1 cellular context compared by ENCODE assay signal in the genomic region with DNA sequence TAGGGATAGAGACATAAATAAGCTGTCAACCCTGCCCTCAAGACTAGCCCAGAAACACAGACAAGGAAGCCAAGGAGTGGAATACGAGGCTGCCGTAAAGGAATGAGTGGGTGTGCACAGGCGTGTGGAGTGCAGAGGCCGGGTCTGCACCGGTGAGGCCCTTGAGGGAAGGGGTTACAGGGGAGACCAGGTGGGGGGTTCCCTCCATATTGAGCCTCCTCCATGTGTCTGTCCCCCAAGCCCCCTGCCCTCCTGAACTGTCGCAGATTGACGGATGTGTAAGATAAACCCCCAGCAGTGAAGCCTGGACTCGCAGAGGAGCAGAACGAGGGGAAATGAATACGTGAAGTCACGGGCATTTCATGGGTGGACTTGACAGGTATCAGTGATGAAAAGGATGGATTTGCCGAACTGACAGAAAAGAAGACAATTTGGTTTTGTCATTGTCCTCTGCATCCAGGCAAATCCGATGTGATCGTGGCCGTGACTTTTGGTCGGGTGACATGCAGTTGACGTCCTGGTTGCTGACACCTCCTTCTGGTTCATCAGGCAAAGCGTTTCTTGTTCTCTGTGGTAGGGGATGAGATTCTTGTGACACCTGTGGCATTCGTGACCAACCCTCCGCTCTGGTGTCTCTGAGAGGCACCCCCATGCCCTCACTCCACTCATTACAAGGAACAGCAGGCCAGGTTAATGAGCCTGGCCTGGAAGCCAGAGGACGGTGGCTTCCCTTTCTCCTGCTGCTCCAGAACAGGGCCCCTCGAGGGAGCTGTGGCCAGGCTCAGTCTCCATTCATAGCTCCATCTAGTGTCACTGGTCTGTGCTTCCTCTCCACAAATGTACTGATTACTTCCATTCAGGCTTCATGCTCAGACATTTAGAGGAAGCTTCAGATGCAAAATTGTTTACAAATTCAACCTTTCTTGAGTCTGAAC.
TF ChIP-seq lines count a peak whose summit lies in the region.

No MANE protein-coding gene starts in this region.

TF ChIP-seq in HepG2, 621 proteins besides CTCF, POLR2A, EP300 and RAD21:
- TF ChIP-seq ZNF747 (CRISPR knock-in tag; IDR thresholded peaks at IDR 0.05; ENCODE audit: borderline replicate concordance) (no peak), KLF16 (CRISPR knock-in tag; IDR thresholded peaks at IDR 0.05) (no peak), ZBTB7B (CRISPR knock-in tag; IDR thresholded peaks at IDR 0.05) (no peak), RBM22 (optimal IDR thresholded peaks at IDR 0.05; ENCODE audit: low read length) (no peak), FOXO1 (CRISPR knock-in tag; IDR thresholded peaks at IDR 0.05) (no peak), HNRNPK (IDR thresholded peaks at IDR 0.05; ENCODE audit: low read depth, low read length, poor library complexity, severe bottlenecking) (no peak), BHLHE40 (IDR thresholded peaks at IDR 0.05; ENCODE audit: low read length) (no peak), ATM (IDR thresholded peaks at IDR 0.05; ENCODE audit: borderline replicate concordance) (no peak), GABPB1 (CRISPR knock-in tag; IDR thresholded peaks at IDR 0.05) (no peak)
- TF ChIP-seq, protein P1, sequence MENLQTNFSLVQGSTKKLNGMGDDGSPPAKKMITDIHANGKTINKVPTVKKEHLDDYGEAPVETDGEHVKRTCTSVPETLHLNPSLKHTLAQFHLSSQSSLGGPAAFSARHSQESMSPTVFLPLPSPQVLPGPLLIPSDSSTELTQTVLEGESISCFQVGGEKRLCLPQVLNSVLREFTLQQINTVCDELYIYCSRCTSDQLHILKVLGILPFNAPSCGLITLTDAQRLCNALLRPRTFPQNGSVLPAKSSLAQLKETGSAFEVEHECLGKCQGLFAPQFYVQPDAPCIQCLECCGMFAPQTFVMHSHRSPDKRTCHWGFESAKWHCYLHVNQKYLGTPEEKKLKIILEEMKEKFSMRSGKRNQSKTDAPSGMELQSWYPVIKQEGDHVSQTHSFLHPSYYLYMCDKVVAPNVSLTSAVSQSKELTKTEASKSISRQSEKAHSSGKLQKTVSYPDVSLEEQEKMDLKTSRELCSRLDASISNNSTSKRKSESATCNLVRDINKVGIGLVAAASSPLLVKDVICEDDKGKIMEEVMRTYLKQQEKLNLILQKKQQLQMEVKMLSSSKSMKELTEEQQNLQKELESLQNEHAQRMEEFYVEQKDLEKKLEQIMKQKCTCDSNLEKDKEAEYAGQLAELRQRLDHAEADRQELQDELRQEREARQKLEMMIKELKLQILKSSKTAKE (CRISPR knock-in tag; IDR thresholded peaks at IDR 0.05; ENCODE audit: borderline replicate concordance) = no peak
- TF ChIP-seq, protein P2, sequence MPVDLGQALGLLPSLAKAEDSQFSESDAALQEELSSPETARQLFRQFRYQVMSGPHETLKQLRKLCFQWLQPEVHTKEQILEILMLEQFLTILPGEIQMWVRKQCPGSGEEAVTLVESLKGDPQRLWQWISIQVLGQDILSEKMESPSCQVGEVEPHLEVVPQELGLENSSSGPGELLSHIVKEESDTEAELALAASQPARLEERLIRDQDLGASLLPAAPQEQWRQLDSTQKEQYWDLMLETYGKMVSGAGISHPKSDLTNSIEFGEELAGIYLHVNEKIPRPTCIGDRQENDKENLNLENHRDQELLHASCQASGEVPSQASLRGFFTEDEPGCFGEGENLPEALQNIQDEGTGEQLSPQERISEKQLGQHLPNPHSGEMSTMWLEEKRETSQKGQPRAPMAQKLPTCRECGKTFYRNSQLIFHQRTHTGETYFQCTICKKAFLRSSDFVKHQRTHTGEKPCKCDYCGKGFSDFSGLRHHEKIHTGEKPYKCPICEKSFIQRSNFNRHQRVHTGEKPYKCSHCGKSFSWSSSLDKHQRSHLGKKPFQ (CRISPR knock-in tag; IDR thresholded peaks at IDR 0.05; ENCODE audit: insufficient replicate concordance) = no peak
- TF ChIP-seq, protein P3, sequence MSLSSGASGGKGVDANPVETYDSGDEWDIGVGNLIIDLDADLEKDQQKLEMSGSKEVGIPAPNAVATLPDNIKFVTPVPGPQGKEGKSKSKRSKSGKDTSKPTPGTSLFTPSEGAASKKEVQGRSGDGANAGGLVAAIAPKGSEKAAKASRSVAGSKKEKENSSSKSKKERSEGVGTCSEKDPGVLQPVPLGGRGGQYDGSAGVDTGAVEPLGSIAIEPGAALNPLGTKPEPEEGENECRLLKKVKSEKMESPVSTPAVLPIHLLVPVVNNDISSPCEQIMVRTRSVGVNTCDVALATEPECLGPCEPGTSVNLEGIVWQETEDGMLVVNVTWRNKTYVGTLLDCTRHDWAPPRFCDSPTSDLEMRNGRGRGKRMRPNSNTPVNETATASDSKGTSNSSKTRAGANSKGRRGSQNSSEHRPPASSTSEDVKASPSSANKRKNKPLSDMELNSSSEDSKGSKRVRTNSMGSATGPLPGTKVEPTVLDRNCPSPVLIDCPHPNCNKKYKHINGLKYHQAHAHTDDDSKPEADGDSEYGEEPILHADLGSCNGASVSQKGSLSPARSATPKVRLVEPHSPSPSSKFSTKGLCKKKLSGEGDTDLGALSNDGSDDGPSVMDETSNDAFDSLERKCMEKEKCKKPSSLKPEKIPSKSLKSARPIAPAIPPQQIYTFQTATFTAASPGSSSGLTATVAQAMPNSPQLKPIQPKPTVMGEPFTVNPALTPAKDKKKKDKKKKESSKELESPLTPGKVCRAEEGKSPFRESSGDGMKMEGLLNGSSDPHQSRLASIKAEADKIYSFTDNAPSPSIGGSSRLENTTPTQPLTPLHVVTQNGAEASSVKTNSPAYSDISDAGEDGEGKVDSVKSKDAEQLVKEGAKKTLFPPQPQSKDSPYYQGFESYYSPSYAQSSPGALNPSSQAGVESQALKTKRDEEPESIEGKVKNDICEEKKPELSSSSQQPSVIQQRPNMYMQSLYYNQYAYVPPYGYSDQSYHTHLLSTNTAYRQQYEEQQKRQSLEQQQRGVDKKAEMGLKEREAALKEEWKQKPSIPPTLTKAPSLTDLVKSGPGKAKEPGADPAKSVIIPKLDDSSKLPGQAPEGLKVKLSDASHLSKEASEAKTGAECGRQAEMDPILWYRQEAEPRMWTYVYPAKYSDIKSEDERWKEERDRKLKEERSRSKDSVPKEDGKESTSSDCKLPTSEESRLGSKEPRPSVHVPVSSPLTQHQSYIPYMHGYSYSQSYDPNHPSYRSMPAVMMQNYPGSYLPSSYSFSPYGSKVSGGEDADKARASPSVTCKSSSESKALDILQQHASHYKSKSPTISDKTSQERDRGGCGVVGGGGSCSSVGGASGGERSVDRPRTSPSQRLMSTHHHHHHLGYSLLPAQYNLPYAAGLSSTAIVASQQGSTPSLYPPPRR (CRISPR knock-in tag; IDR thresholded peaks at IDR 0.05; ENCODE audit: borderline replicate concordance) = no peak
- TF ChIP-seq, protein P4, sequence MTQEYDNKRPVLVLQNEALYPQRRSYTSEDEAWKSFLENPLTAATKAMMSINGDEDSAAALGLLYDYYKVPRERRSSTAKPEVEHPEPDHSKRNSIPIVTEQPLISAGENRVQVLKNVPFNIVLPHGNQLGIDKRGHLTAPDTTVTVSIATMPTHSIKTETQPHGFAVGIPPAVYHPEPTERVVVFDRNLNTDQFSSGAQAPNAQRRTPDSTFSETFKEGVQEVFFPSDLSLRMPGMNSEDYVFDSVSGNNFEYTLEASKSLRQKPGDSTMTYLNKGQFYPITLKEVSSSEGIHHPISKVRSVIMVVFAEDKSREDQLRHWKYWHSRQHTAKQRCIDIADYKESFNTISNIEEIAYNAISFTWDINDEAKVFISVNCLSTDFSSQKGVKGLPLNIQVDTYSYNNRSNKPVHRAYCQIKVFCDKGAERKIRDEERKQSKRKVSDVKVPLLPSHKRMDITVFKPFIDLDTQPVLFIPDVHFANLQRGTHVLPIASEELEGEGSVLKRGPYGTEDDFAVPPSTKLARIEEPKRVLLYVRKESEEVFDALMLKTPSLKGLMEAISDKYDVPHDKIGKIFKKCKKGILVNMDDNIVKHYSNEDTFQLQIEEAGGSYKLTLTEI (CRISPR knock-in tag; conservative IDR thresholded peaks at IDR 0.05) = no peak
- TF ChIP-seq, protein P5, sequence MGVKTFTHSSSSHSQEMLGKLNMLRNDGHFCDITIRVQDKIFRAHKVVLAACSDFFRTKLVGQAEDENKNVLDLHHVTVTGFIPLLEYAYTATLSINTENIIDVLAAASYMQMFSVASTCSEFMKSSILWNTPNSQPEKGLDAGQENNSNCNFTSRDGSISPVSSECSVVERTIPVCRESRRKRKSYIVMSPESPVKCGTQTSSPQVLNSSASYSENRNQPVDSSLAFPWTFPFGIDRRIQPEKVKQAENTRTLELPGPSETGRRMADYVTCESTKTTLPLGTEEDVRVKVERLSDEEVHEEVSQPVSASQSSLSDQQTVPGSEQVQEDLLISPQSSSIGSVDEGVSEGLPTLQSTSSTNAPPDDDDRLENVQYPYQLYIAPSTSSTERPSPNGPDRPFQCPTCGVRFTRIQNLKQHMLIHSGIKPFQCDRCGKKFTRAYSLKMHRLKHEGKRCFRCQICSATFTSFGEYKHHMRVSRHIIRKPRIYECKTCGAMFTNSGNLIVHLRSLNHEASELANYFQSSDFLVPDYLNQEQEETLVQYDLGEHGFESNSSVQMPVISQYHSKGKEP (CRISPR knock-in tag; IDR thresholded peaks at IDR 0.05) = no peak
